In the genomic region with DNA sequence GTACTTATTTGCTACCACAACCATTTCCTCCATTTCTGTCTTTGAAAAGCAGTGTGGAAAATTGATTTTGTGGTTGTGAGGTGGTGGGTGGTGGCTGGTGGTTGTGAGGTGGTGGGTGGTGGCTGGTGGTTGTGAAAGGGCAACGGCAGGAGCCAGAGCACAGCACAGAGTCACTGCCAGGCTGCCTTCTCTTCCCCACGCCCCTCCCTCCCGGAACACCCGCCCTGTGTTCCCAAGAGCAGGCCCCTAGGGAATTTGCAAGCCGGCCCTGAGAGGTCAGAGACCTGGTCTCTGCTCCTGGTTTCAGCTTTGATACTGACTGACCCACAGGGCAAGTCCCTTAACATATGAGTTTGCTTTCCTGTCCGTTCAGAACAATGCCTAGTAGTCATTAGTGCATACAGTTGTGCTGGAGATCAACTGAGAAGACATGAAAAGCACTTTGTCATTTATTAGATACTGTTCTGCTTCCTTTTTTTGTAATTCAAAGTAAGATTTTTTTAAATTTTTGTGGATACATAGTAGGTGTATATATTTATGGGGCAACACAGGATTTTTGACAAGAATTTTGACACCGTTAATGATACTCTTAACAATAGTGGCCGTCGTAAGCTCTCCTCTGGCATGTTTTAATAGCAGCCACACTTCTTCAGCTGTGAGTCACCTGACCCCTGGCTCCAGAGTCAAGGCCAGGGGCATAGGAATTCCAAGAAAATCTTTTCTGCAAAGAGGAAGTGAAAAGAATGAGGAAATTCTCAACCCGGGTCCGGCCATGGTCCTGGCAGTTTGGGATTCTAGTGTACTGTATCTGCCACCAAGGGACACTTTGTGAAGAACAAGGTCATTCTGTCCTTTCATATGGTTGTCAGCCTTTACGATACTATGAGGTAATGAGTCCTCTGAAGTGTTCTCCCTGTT, we compare ENCODE assay signal across 1 cellular context.
TF ChIP-seq lines count a peak whose summit lies in the region.

No MANE protein-coding gene starts in this region.

TF ChIP-seq in HepG2, 621 proteins besides CTCF, POLR2A, EP300 and RAD21 (continued from another document and continues in another):
- TF ChIP-seq, protein P1, sequence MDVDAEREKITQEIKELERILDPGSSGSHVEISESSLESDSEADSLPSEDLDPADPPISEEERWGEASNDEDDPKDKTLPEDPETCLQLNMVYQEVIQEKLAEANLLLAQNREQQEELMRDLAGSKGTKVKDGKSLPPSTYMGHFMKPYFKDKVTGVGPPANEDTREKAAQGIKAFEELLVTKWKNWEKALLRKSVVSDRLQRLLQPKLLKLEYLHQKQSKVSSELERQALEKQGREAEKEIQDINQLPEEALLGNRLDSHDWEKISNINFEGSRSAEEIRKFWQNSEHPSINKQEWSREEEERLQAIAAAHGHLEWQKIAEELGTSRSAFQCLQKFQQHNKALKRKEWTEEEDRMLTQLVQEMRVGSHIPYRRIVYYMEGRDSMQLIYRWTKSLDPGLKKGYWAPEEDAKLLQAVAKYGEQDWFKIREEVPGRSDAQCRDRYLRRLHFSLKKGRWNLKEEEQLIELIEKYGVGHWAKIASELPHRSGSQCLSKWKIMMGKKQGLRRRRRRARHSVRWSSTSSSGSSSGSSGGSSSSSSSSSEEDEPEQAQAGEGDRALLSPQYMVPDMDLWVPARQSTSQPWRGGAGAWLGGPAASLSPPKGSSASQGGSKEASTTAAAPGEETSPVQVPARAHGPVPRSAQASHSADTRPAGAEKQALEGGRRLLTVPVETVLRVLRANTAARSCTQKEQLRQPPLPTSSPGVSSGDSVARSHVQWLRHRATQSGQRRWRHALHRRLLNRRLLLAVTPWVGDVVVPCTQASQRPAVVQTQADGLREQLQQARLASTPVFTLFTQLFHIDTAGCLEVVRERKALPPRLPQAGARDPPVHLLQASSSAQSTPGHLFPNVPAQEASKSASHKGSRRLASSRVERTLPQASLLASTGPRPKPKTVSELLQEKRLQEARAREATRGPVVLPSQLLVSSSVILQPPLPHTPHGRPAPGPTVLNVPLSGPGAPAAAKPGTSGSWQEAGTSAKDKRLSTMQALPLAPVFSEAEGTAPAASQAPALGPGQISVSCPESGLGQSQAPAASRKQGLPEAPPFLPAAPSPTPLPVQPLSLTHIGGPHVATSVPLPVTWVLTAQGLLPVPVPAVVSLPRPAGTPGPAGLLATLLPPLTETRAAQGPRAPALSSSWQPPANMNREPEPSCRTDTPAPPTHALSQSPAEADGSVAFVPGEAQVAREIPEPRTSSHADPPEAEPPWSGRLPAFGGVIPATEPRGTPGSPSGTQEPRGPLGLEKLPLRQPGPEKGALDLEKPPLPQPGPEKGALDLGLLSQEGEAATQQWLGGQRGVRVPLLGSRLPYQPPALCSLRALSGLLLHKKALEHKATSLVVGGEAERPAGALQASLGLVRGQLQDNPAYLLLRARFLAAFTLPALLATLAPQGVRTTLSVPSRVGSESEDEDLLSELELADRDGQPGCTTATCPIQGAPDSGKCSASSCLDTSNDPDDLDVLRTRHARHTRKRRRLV (CRISPR knock-in tag; IDR thresholded peaks at IDR 0.05), result 0 out of 2 replicates have a peak, but pooled peaks have one; percentile 28
- peak; percentile 65; the same call in 1 of the 2 replicates for TF ChIP-seq ETV5 (CRISPR knock-in tag; IDR thresholded peaks at IDR 0.05; ENCODE audit: borderline replicate concordance)
- TF ChIP-seq FOXJ3 (CRISPR knock-in tag; IDR thresholded peaks at IDR 0.05; ENCODE audit: borderline replicate concordance), result peak; percentile 66; the same call in 1 of the 2 replicates
- no peak for TF ChIP-seq ZFP62 (CRISPR knock-in tag; IDR thresholded peaks at IDR 0.05)
- no peak for TF ChIP-seq NONO (IDR thresholded peaks at IDR 0.05)
- TF ChIP-seq NONO (CRISPR knock-in tag; conservative IDR thresholded peaks at IDR 0.05), result peak; percentile 58; the same call in 1 of the 2 replicates
- peak; percentile 82; the same call in 1 of the 2 replicates for TF ChIP-seq SNAI1 (CRISPR knock-in tag; IDR thresholded peaks at IDR 0.05; ENCODE audit: borderline replicate concordance)
- TF ChIP-seq, protein P2, sequence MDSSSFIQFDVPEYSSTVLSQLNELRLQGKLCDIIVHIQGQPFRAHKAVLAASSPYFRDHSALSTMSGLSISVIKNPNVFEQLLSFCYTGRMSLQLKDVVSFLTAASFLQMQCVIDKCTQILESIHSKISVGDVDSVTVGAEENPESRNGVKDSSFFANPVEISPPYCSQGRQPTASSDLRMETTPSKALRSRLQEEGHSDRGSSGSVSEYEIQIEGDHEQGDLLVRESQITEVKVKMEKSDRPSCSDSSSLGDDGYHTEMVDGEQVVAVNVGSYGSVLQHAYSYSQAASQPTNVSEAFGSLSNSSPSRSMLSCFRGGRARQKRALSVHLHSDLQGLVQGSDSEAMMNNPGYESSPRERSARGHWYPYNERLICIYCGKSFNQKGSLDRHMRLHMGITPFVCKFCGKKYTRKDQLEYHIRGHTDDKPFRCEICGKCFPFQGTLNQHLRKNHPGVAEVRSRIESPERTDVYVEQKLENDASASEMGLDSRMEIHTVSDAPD (CRISPR knock-in tag; IDR thresholded peaks at IDR 0.05), result peak; percentile 79
- no peak for TF ChIP-seq ZNF335 (CRISPR knock-in tag; IDR thresholded peaks at IDR 0.05)
- TF ChIP-seq MXI1 (IDR thresholded peaks at IDR 0.05; ENCODE audit: borderline replicate concordance, low read depth, low read length), result peak; percentile 49; the same call in 1 of the 3 replicates
- no peak for TF ChIP-seq TAF1 (CRISPR knock-in tag; IDR thresholded peaks at IDR 0.05)
- TF ChIP-seq, protein P3, sequence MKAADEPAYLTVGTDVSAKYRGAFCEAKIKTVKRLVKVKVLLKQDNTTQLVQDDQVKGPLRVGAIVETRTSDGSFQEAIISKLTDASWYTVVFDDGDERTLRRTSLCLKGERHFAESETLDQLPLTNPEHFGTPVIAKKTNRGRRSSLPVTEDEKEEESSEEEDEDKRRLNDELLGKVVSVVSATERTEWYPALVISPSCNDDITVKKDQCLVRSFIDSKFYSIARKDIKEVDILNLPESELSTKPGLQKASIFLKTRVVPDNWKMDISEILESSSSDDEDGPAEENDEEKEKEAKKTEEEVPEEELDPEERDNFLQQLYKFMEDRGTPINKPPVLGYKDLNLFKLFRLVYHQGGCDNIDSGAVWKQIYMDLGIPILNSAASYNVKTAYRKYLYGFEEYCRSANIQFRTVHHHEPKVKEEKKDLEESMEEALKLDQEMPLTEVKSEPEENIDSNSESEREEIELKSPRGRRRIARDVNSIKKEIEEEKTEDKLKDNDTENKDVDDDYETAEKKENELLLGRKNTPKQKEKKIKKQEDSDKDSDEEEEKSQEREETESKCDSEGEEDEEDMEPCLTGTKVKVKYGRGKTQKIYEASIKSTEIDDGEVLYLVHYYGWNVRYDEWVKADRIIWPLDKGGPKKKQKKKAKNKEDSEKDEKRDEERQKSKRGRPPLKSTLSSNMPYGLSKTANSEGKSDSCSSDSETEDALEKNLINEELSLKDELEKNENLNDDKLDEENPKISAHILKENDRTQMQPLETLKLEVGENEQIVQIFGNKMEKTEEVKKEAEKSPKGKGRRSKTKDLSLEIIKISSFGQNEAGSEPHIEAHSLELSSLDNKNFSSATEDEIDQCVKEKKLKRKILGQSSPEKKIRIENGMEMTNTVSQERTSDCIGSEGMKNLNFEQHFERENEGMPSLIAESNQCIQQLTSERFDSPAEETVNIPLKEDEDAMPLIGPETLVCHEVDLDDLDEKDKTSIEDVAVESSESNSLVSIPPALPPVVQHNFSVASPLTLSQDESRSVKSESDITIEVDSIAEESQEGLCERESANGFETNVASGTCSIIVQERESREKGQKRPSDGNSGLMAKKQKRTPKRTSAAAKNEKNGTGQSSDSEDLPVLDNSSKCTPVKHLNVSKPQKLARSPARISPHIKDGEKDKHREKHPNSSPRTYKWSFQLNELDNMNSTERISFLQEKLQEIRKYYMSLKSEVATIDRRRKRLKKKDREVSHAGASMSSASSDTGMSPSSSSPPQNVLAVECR (CRISPR knock-in tag; IDR thresholded peaks at IDR 0.05; ENCODE audit: borderline replicate concordance), result peak; percentile 64; the same call in 1 of the 2 replicates
- TF ChIP-seq, protein P4, sequence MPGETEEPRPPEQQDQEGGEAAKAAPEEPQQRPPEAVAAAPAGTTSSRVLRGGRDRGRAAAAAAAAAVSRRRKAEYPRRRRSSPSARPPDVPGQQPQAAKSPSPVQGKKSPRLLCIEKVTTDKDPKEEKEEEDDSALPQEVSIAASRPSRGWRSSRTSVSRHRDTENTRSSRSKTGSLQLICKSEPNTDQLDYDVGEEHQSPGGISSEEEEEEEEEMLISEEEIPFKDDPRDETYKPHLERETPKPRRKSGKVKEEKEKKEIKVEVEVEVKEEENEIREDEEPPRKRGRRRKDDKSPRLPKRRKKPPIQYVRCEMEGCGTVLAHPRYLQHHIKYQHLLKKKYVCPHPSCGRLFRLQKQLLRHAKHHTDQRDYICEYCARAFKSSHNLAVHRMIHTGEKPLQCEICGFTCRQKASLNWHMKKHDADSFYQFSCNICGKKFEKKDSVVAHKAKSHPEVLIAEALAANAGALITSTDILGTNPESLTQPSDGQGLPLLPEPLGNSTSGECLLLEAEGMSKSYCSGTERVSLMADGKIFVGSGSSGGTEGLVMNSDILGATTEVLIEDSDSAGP (CRISPR knock-in tag; IDR thresholded peaks at IDR 0.05; ENCODE audit: borderline replicate concordance), result peak; percentile 40; the same call in 1 of the 2 replicates
- TF ChIP-seq ZNF766 (CRISPR knock-in tag; IDR thresholded peaks at IDR 0.05; ENCODE audit: borderline replicate concordance), result no peak
- TF ChIP-seq, protein P5, sequence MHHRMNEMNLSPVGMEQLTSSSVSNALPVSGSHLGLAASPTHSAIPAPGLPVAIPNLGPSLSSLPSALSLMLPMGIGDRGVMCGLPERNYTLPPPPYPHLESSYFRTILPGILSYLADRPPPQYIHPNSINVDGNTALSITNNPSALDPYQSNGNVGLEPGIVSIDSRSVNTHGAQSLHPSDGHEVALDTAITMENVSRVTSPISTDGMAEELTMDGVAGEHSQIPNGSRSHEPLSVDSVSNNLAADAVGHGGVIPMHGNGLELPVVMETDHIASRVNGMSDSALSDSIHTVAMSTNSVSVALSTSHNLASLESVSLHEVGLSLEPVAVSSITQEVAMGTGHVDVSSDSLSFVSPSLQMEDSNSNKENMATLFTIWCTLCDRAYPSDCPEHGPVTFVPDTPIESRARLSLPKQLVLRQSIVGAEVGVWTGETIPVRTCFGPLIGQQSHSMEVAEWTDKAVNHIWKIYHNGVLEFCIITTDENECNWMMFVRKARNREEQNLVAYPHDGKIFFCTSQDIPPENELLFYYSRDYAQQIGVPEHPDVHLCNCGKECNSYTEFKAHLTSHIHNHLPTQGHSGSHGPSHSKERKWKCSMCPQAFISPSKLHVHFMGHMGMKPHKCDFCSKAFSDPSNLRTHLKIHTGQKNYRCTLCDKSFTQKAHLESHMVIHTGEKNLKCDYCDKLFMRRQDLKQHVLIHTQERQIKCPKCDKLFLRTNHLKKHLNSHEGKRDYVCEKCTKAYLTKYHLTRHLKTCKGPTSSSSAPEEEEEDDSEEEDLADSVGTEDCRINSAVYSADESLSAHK (CRISPR knock-in tag; IDR thresholded peaks at IDR 0.05; ENCODE audit: borderline replicate concordance), result no peak
- TF ChIP-seq RELA (CRISPR knock-in tag; IDR thresholded peaks at IDR 0.05), result no peak
- TF ChIP-seq CC2D1A (CRISPR knock-in tag; IDR thresholded peaks at IDR 0.05), result no peak
- no peak for TF ChIP-seq CHD2 (IDR thresholded peaks at IDR 0.05; ENCODE audit: low read depth, low read length)
- TF ChIP-seq, protein P6, sequence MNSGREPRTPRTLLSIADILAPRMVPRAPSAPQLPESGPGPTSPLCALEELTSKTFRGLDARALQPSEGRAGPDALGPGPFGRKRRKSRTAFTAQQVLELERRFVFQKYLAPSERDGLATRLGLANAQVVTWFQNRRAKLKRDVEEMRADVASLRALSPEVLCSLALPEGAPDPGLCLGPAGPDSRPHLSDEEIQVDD (CRISPR knock-in tag; IDR thresholded peaks at IDR 0.05; ENCODE audit: borderline replicate concordance), result no peak
- TF ChIP-seq, protein P7, sequence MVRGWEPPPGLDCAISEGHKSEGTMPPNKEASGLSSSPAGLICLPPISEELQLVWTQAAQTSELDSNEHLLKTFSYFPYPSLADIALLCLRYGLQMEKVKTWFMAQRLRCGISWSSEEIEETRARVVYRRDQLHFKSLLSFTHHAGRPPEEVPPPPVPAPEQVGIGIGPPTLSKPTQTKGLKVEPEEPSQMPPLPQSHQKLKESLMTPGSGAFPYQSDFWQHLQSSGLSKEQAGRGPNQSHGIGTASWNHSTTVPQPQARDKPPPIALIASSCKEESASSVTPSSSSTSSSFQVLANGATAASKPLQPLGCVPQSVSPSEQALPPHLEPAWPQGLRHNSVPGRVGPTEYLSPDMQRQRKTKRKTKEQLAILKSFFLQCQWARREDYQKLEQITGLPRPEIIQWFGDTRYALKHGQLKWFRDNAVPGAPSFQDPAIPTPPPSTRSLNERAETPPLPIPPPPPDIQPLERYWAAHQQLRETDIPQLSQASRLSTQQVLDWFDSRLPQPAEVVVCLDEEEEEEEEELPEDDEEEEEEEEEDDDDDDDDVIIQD (CRISPR knock-in tag; IDR thresholded peaks at IDR 0.05; ENCODE audit: low read depth), result peak; percentile 87
- no peak for TF ChIP-seq ZNF326 (CRISPR knock-in tag; IDR thresholded peaks at IDR 0.05; ENCODE audit: borderline replicate concordance)
- TF ChIP-seq SNAPC2 (CRISPR knock-in tag; IDR thresholded peaks at IDR 0.05), result peak; percentile 86
- no peak for TF ChIP-seq CBX5 (CRISPR knock-in tag; IDR thresholded peaks at IDR 0.05; ENCODE audit: borderline replicate concordance)
- TF ChIP-seq YEATS4 (CRISPR knock-in tag; IDR thresholded peaks at IDR 0.05; ENCODE audit: borderline replicate concordance), result no peak; the same call in 1 of the 2 replicates
- TF ChIP-seq, protein P8, sequence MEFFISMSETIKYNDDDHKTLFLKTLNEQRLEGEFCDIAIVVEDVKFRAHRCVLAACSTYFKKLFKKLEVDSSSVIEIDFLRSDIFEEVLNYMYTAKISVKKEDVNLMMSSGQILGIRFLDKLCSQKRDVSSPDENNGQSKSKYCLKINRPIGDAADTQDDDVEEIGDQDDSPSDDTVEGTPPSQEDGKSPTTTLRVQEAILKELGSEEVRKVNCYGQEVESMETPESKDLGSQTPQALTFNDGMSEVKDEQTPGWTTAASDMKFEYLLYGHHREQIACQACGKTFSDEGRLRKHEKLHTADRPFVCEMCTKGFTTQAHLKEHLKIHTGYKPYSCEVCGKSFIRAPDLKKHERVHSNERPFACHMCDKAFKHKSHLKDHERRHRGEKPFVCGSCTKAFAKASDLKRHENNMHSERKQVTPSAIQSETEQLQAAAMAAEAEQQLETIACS (CRISPR knock-in tag; IDR thresholded peaks at IDR 0.05), result no peak
- peak; percentile 72 for TF ChIP-seq ISL2 (CRISPR knock-in tag; IDR thresholded peaks at IDR 0.05)
- no peak for TF ChIP-seq ADNP (CRISPR knock-in tag; IDR thresholded peaks at IDR 0.05)
- TF ChIP-seq, protein P9, sequence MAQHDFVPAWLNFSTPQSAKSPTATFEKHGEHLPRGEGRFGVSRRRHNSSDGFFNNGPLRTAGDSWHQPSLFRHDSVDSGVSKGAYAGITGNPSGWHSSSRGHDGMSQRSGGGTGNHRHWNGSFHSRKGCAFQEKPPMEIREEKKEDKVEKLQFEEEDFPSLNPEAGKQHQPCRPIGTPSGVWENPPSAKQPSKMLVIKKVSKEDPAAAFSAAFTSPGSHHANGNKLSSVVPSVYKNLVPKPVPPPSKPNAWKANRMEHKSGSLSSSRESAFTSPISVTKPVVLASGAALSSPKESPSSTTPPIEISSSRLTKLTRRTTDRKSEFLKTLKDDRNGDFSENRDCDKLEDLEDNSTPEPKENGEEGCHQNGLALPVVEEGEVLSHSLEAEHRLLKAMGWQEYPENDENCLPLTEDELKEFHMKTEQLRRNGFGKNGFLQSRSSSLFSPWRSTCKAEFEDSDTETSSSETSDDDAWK (CRISPR knock-in tag; IDR thresholded peaks at IDR 0.05), result no peak
- TF ChIP-seq ZNF296 (CRISPR knock-in tag; conservative IDR thresholded peaks at IDR 0.05), result no peak
- TF ChIP-seq ZSCAN20 (CRISPR knock-in tag; IDR thresholded peaks at IDR 0.05; ENCODE audit: borderline replicate concordance), result no peak
- TF ChIP-seq ZNF724P (CRISPR knock-in tag; IDR thresholded peaks at IDR 0.05; ENCODE audit: borderline replicate concordance), result no peak
- TF ChIP-seq HDAC1 (CRISPR knock-in tag; IDR thresholded peaks at IDR 0.05), result peak; percentile 91
- no peak for TF ChIP-seq ZNF329 (CRISPR knock-in tag; IDR thresholded peaks at IDR 0.05; ENCODE audit: low read depth)
- TF ChIP-seq KLF15 (CRISPR knock-in tag; IDR thresholded peaks at IDR 0.05; ENCODE audit: borderline replicate concordance), result no peak
